ENCODE assay signal across 8 cellular contexts in genomic region chr18:32469691-32470131, GRCh38. TPM values are rescaled to one million over a fixed set of nuclear protein-coding genes. Genes with fewer than 3 reads are reported as not detected.
DNase-seq lines count a peak whose midpoint lies in the region; ATAC-seq, FAIRE-seq and TF ChIP-seq lines count a peak whose summit lies in the region.

No MANE protein-coding gene starts in this region.

- intact Hi-C loops in OCI-LY7 (cut with micrococcal nuclease; ENCODE audit: unreplicated experiment), result loop anchor here (2.0 to 5.0 kb wide), 2 partner anchors 181 to 197 kb away; no protein-coding TSS in a partner anchor

- TF ChIP-seq CTCF in OCI-LY7 (conservative IDR thresholded peaks at IDR 0.05; ENCODE audit: low read length), result no peak
- TF ChIP-seq CTCF in H1 (IDR thresholded peaks at IDR 0.05; ENCODE audit: control extremely low read depth in 1 of 3, insufficient read depth in 1 of 3, low read depth in 1 of 3, low read length in 3 of 3), result no peak
- TF ChIP-seq CTCF in nephron progenitor cell (IDR thresholded peaks at IDR 0.05), result no peak

- H3F3A ChIP-seq in GM23248 (ENCODE audit: insufficient read depth), result peaks cover 5% of the 10 kb centered on the region; the same call in 1 of the 2 replicates

- no peak for TF ChIP-seq POLR2A in H1 (IDR thresholded peaks at IDR 0.05; ENCODE audit: control extremely low read depth in 1 of 2, low read depth in 2 of 2, low read length in 2 of 2)

- no peaks in the 10 kb centered on the region for H3K36me3 ChIP-seq in GM23248 (ENCODE audit: low read depth)
- H3K36me3 ChIP-seq in OCI-LY7 (ENCODE audit: insufficient read depth, low read length), result no peaks in the 10 kb centered on the region
- no peaks in the 10 kb centered on the region for H3K36me3 ChIP-seq in H1 (ENCODE audit: control insufficient read depth in 2 of 4, insufficient read depth in 4 of 4, low read length in 3 of 4)

- no peaks in the 10 kb centered on the region for H3K9me3 Mint-ChIP-seq in nephron progenitor cell

- H4K91ac ChIP-seq in H1 (replicated peaks; ENCODE audit: insufficient read length, low read length), result no peak overlapping the region

- in situ Hi-C loops in GM23248 (cut with MboI), result loop anchor here (10.0 kb wide), 1 partner anchor 185 kb away; no protein-coding TSS in a partner anchor

- WGBS in GM23248 (ENCODE audit: low coverage in 1 of 2, low lambda C conversion rate in 2 of 2, missing lambda C conversion rate in 2 of 2), 2 experiments, result 1 to 6% methylated on average over 6 of the region's 6 CpGs
- 10% methylated on average over 6 of the region's 6 CpGs; no CpG with 5 or more reads in 1 of the 2 experiments for WGBS in H1 (ENCODE audit: extremely low coverage in 1 of 2, insufficient coverage in 1 of 2, insufficient read length in 1 of 2, insufficient replicate concordance in 2 of 2, low coverage in 1 of 2, low lambda C conversion rate in 2 of 2, missing lambda C conversion rate in 1 of 2), 2 experiments

- no peak overlapping the region; the same call in 1 of the 2 replicates for H2BK5ac ChIP-seq in H1 (ENCODE audit: low read depth, low read length)

- H2BK15ac ChIP-seq in H1 (ENCODE audit: low read length), result no peak overlapping the region

- H2AFZ ChIP-seq in GM23248 (peak overlapping the region; percentile 86), OCI-LY7 (ENCODE audit: low read length) (peak overlapping the region; percentile 45; the same call in 1 of the 2 replicates), H1 (ENCODE audit: low read length) (0 out of 2 replicates have a peak overlapping the region, but pooled peaks have one; percentile 1)

- ATAC-seq in GM19328 (IDR thresholded peaks at IDR 0.05; ENCODE audit: unreplicated experiment), result no peak

- H3K9me2 ChIP-seq in GM23248 (ENCODE audit: insufficient read depth) (no peaks in the 10 kb centered on the region), OCI-LY7 (ENCODE audit: insufficient read depth, low read length) (no peaks in the 10 kb centered on the region)

- POLR2A ChIA-PET in OCI-LY7 (lab: Charles Lee), result interaction anchor here (0.6 to 0.7 kb wide), 2 partner anchors 8 to 21 kb away, joined by 3 to 4 read pairs; no protein-coding TSS in a partner anchor
- POLR2A ChIA-PET in H1 (lab: Charles Lee; ENCODE audit: partially characterized antibody), result interaction anchor here (0.7 to 2.4 kb wide), 11 partner anchors 9 to 785 kb away, joined by 3 to 8 read pairs (median 3); no protein-coding TSS in a partner anchor

- H3K79me2 ChIP-seq in GM23248 (ENCODE audit: insufficient read depth), result no peaks in the 10 kb centered on the region
- no peaks in the 10 kb centered on the region for H3K79me2 ChIP-seq in OCI-LY7 (ENCODE audit: insufficient read depth, low read depth, low read length)
- H3K79me2 ChIP-seq in H1 (ENCODE audit: control insufficient read depth in 1 of 2, insufficient read depth in 2 of 2, low read length in 2 of 2), result peaks cover 0 to 43% of the 10 kb centered on the region in 2 experiments; a peak in 2 of 4 replicates

- H3K14ac ChIP-seq in H1 (ENCODE audit: insufficient read length), result no peak overlapping the region

- peak overlapping the region; percentile 80 for H3K4me3 ChIP-seq in GM23248
- peak overlapping the region; percentile 72 for H3K4me3 ChIP-seq in OCI-LY7 (ENCODE audit: low read depth, low read length, poor library complexity, severe bottlenecking)
- peak overlapping the region; percentile 69 to 98 (median 86) for H3K4me3 ChIP-seq in H1 (ENCODE audit: extremely low read depth in 1 of 4, insufficient read depth in 2 of 4, low read depth in 3 of 4, low read length in 4 of 4)

- no peaks in the 10 kb centered on the region for H3K4me1 ChIP-seq in GM23248 (ENCODE audit: insufficient read depth)
- H3K4me1 ChIP-seq in OCI-LY7 (ENCODE audit: insufficient read depth, low read length, poor library complexity, severe bottlenecking), result peaks cover 16% of the 10 kb centered on the region
- H3K4me1 ChIP-seq in H1 (replicated peaks in 1 of 4; ENCODE audit: control insufficient read depth in 3 of 4, insufficient read depth in 4 of 4, low read length in 3 of 4), result peaks cover 4 to 17% (median 7%) of the 10 kb centered on the region in 4 experiments

- H3K27me3 ChIP-seq in GM23248 (replicated peaks; ENCODE audit: insufficient read depth), result peaks cover 3% of the 10 kb centered on the region; the same call in 1 of the 2 replicates
- H3K27me3 ChIP-seq in H1 (replicated peaks in 1 of 4; ENCODE audit: control insufficient read depth in 3 of 4, extremely low read depth in 1 of 4, insufficient read depth in 3 of 4, low read length in 3 of 4), result peaks cover 0 to 14% (median 9%) of the 10 kb centered on the region in 4 experiments; a peak in 4 of 7 replicates

- DNase-seq in GM23248 (peak; percentile 45), OCI-LY7 (ENCODE audit: low spot score) (no peak), H1 (ENCODE audit: low read depth in 1 of 2, low spot score in 2 of 2) (no peak), nephron progenitor cell (no peak), GM19239 (ENCODE audit: insufficient read length, low spot score) (no peak), GDM1 (lab: John Stamatoyannopoulos, UW) (no peak)
- DNase-seq in activated effector memory CD4-positive, alpha-beta T cell treated with anti-CD3 and anti-CD28 coated beads, Interleukin-2, amount 50 U/mL, for 16 hours, result no peak

- TF ChIP-seq RAD21 in H1 (IDR thresholded peaks at IDR 0.05 in 1 of 2, conservative IDR thresholded peaks at IDR 0.05 in 1 of 2; ENCODE audit: low read depth in 2 of 2, low read length in 2 of 2), result no peak

- BruUV-seq in OCI-LY7 (replicated peaks; lab: Mats Ljungman, UMichigan), result no TSS peak

- H3K23me2 ChIP-seq in H1 (ENCODE audit: low read depth, low read length), result peaks cover 15% of the 10 kb centered on the region

- no peak overlapping the region for H2BK12ac ChIP-seq in H1 (ENCODE audit: low read depth, low read length)

- peak overlapping the region; percentile 89 for H3K27ac Mint-ChIP-seq in nephron progenitor cell

- no peak overlapping the region for H3K56ac ChIP-seq in H1 (replicated peaks; ENCODE audit: insufficient read length, low read depth, low read length)

- H2BK120ac ChIP-seq in H1 (replicated peaks; ENCODE audit: low read depth, low read length), result no peak overlapping the region

- H3K18ac ChIP-seq in H1 (ENCODE audit: extremely low read depth, low read length), result no peak overlapping the region

- peaks cover 19% of the 10 kb centered on the region for H3K27me3 Mint-ChIP-seq in nephron progenitor cell (ENCODE audit: low read depth, poor library complexity)

- no peak overlapping the region for H3K27ac ChIP-seq in GM23248
- H3K27ac ChIP-seq in OCI-LY7 (ENCODE audit: low read depth, low read length, poor library complexity, severe bottlenecking), result no peak overlapping the region
- H3K27ac ChIP-seq in H1 (ENCODE audit: low read depth, low read length), result no peak overlapping the region

- FAIRE-seq in H1 (lab: Jason Lieb, UNC), result no peak
- no peak for FAIRE-seq in GM19239 (lab: Jason Lieb, UNC)

- H4K8ac ChIP-seq in H1 (ENCODE audit: extremely low read depth, insufficient read depth, low read length), result no peak overlapping the region

- H3K4me2 ChIP-seq in GM23248 (ENCODE audit: unreplicated experiment) (peak overlapping the region; percentile 84), OCI-LY7 (ENCODE audit: low read length) (peak overlapping the region; percentile 71), H1 (ENCODE audit: insufficient read depth in 1 of 2, low read depth in 2 of 2, low read length in 2 of 2) (peak overlapping the region; percentile 86 to 98)

- no peak overlapping the region for H3K23ac ChIP-seq in H1 (ENCODE audit: insufficient read length)

- H3K79me1 ChIP-seq in H1 (ENCODE audit: low read depth, low read length), result peaks cover 10% of the 10 kb centered on the region; the same call in 1 of the 2 replicates

- CTCF ChIA-PET in OCI-LY7 (lab: Charles Lee; ENCODE audit: unreplicated experiment), result interaction anchor here (0.6 kb wide), 1 partner anchor 76 kb away, joined by 3 read pairs; no protein-coding TSS in a partner anchor
- CTCF ChIA-PET in H1 (lab: Charles Lee; ENCODE audit: partially characterized antibody), result interaction anchor here (0.5 to 4.1 kb wide), 13 partner anchors 18 to 197 kb away, joined by 3 to 30 read pairs (median 5); no protein-coding TSS in a partner anchor

- H3K9me3 ChIP-seq in GM23248 (ENCODE audit: low read depth) (no peaks in the 10 kb centered on the region), OCI-LY7 (ENCODE audit: low read length) (no peaks in the 10 kb centered on the region), H1 (ENCODE audit: insufficient read depth in 2 of 2, low read depth in 1 of 2, low read length in 1 of 2) (no peaks in the 10 kb centered on the region)

- H4K20me1 ChIP-seq in GM23248 (ENCODE audit: insufficient read depth), result no peaks in the 10 kb centered on the region
- no peaks in the 10 kb centered on the region for H4K20me1 ChIP-seq in OCI-LY7 (ENCODE audit: insufficient read depth, low read length)
- peaks cover 0 to 6% of the 10 kb centered on the region in 2 experiments for H4K20me1 ChIP-seq in H1 (replicated peaks in 1 of 2; ENCODE audit: control insufficient read depth in 1 of 2, insufficient read depth in 2 of 2, low read length in 2 of 2)

- H3K4me3 Mint-ChIP-seq in nephron progenitor cell, result peak overlapping the region; percentile 94

- H2BK20ac ChIP-seq in H1 (ENCODE audit: low read length), result no peak overlapping the region

- TF ChIP-seq EP300 in H1 (IDR thresholded peaks at IDR 0.05; ENCODE audit: borderline replicate concordance in 1 of 2, low read depth in 2 of 2, low read length in 2 of 2), result no peak

- H3K4me1 Mint-ChIP-seq in nephron progenitor cell, result peaks cover 46% of the 10 kb centered on the region

- H3K9ac ChIP-seq in GM23248 (peak overlapping the region; percentile 59), H1 (replicated peaks in 1 of 4; ENCODE audit: extremely low read depth in 1 of 4, low read depth in 3 of 4, low read length in 3 of 4) (peak overlapping the region in 3 of 4 experiments; percentile 38 to 64 (median 40); a peak in 4 of 7 replicates)

- no peak overlapping the region for H3K4ac ChIP-seq in H1 (replicated peaks; ENCODE audit: insufficient read length, low read depth, low read length)

- no peak overlapping the region for H4K5ac ChIP-seq in H1 (ENCODE audit: insufficient read length, low read depth, low read length)

- peaks cover 1% of the 10 kb centered on the region for H3K36me3 Mint-ChIP-seq in nephron progenitor cell (ENCODE audit: low read depth)

- no peak overlapping the region for H2AK5ac ChIP-seq in H1 (ENCODE audit: low read depth, low read length)

RNA-seq across cellular contexts. Expression of gene GAREM1, which starts 1.0 kb away (rescaled TPM):
- total RNA-seq in GM23248 (2014; rRNA removed; shearing (Covaris generic)), result 0.51 and 1.2 TPM in 2 replicates
- 0.19 and 0.30 TPM in 2 replicates for polyA plus RNA-seq in GM23248 (2016; fragmentation: Nextera tagmentation; extraction: Ambion mirVana)
- 0.80 and 2.7 TPM in 2 replicates for total RNA-seq in OCI-LY7 (2014; rRNA removed; shearing (Covaris generic))
- 1.0 and 2.4 TPM in 2 replicates for total RNA-seq in OCI-LY7 (2022)
- 9.2 and 9.6 TPM in 2 replicates for total RNA-seq in H1 (2021; fragmentation: NEBNext Ultra II Directional; extraction: Animal tissue kit (Norgen Biotek cat#: 25700))
- polyA plus RNA-seq in H1 (2011; rRNA removed), result 3.6 and 3.9 TPM in 2 replicates
- 3.8 TPM for polyA plus RNA-seq in H1 (2011; cell fraction: cytosol; rRNA removed)
- polyA plus RNA-seq in H1 (2011; cell fraction: nucleus; rRNA removed), result 6.1 TPM
- 3.0 to 5.0 TPM (median 4.0 TPM) in 4 replicates for polyA plus RNA-seq in H1 (2012, experiment 1 of 2)
- 1.3 TPM for polyA plus RNA-seq in H1 (2012, experiment 2 of 2)
- polyA plus RNA-seq in H1 (2013, experiment 1 of 2), result 3.9 TPM
- 4.0 TPM for polyA plus RNA-seq in H1 (2013, experiment 2 of 2)
- polyA minus RNA-seq in H1 (2011; rRNA and poly(A)+ RNA removed), result 18.0 and 18.8 TPM in 2 replicates
- 5.4 TPM for polyA minus RNA-seq in H1 (2011; cell fraction: cytosol; rRNA and poly(A)+ RNA removed)
- polyA minus RNA-seq in H1 (2011; cell fraction: nucleus; rRNA and poly(A)+ RNA removed), result 14.6 TPM

Comparison
In these comparisons a context has a peak if more than half of its experiments do, and no peak if none do; other contexts are left out.
1. H2AFZ ChIP-seq: peak in every context shown above with its lines; median percentile 86 in GM23248; 45 in OCI-LY7; 1 in H1.